27 cellular contexts compared by ENCODE assay signal in the genomic region with DNA sequence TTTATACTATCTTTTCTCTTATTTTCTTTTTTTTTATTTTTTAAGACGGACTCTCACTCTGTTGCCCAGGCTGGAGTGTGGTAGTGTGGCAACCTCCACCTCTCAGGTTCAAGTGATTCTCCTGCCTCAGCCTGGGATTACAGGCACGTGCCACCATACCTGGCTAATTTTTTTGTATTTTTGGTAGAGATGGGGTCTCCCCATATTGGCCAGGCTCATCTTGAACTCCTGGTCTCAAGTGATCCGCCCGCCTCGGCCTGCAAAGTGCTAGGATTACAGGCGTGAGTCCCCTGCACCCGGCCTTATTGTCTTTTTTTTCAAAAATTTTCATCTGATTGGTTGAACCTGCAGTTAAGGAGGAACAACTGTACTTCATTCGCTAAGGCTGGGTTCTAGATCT.
"Had no signal": no experiment of that assay in that cellular context is flagged by ENCODE, and none has a peak within 500 bp of the region (broad histone marks: within the 10 kb centered on the region; RNA-seq: fewer than 3 reads in every experiment).

No MANE protein-coding gene starts in this region.

- H3K4me3 Mint-ChIP-seq: activated CD4-positive, alpha-beta memory T cell treated with anti-CD3 and anti-CD28 coated beads, Interleukin-2, amount 10 ng/mL, durations not matched to agents 7 days and 5 days; activated CD4-positive, alpha-beta T cell treated with anti-CD3 and anti-CD28 coated beads, Interleukin-2, amount 10 ng/mL, durations not matched to agents 24 days and 14 days; activated naive CD4-positive, alpha-beta T cell treated with anti-CD3 and anti-CD28 coated beads, Interleukin-2, amount 50 U/mL, for 24 hours; activated naive CD8-positive, alpha-beta T cell treated with anti-CD3 and anti-CD28 coated beads, Interleukin-2, amount 50 U/mL, for 24 hours; nephron; T-helper 1 cell treated with Interleukin-12 subunit alpha and Interleukin-12 subunit beta and Interleukin-4 antibody, amounts not matched to agents 30 μg/mL and 1 μg/mL, for 36 hours had no signal

- H3K27me3 Mint-ChIP-seq: activated CD4-positive, alpha-beta memory T cell treated with anti-CD3 and anti-CD28 coated beads, Interleukin-2, amount 10 ng/mL, durations not matched to agents 7 days and 5 days; activated CD4-positive, alpha-beta T cell treated with anti-CD3 and anti-CD28 coated beads, Interleukin-2, amount 10 ng/mL, durations not matched to agents 24 days and 14 days; activated naive CD4-positive, alpha-beta T cell treated with anti-CD3 and anti-CD28 coated beads, Interleukin-2, amount 50 U/mL, for 24 hours; activated naive CD8-positive, alpha-beta T cell treated with anti-CD3 and anti-CD28 coated beads, Interleukin-2, amount 50 U/mL, for 24 hours had no signal

- H3K9me3 ChIP-seq: colonic mucosa, heart left ventricle, transverse colon, uterus had no signal

- H3K27ac ChIP-seq: colonic mucosa, transverse colon, WERI-Rb-1 had no signal

- H3K36me3 ChIP-seq: colonic mucosa, transverse colon, uterus, WERI-Rb-1 had no signal

- H3K27me3 ChIP-seq: colonic mucosa, heart left ventricle, transverse colon, uterus had no signal

- H3K4me3 ChIP-seq: colonic mucosa, heart left ventricle, lung, smooth muscle cell, transverse colon, uterus had no signal

- H3K9me3 Mint-ChIP-seq: activated CD4-positive, alpha-beta memory T cell treated with anti-CD3 and anti-CD28 coated beads, Interleukin-2, amount 10 ng/mL, durations not matched to agents 7 days and 5 days; activated CD4-positive, alpha-beta T cell treated with anti-CD3 and anti-CD28 coated beads, Interleukin-2, amount 10 ng/mL, durations not matched to agents 24 days and 14 days; activated naive CD4-positive, alpha-beta T cell treated with anti-CD3 and anti-CD28 coated beads, Interleukin-2, amount 50 U/mL, for 24 hours; activated naive CD8-positive, alpha-beta T cell treated with anti-CD3 and anti-CD28 coated beads, Interleukin-2, amount 50 U/mL, for 24 hours; activated T-helper 2 cell treated with anti-CD3 and anti-CD28 coated beads, Interferon-gamma antibody, Interleukin-2, Interleukin-4, amounts not matched to agents 10 μg/mL and 5 μg/mL and 100 μg/mL, durations not matched to agents 14 hours and 24 hours and 36 hours; nephron; T-helper 1 cell treated with Interleukin-12 subunit alpha and Interleukin-12 subunit beta and Interleukin-4 antibody, amounts not matched to agents 30 μg/mL and 1 μg/mL, for 36 hours had no signal

- H3K27ac Mint-ChIP-seq: activated CD4-positive, alpha-beta memory T cell treated with anti-CD3 and anti-CD28 coated beads, Interleukin-2, amount 10 ng/mL, durations not matched to agents 7 days and 5 days; activated CD4-positive, alpha-beta T cell treated with anti-CD3 and anti-CD28 coated beads, Interleukin-2, amount 10 ng/mL, durations not matched to agents 24 days and 14 days; activated naive CD4-positive, alpha-beta T cell treated with anti-CD3 and anti-CD28 coated beads, Interleukin-2, amount 50 U/mL, for 24 hours; activated naive CD8-positive, alpha-beta T cell treated with anti-CD3 and anti-CD28 coated beads, Interleukin-2, amount 50 U/mL, for 24 hours; activated T-helper 2 cell treated with anti-CD3 and anti-CD28 coated beads, Interferon-gamma antibody, Interleukin-2, Interleukin-4, amounts not matched to agents 10 μg/mL and 5 μg/mL and 100 μg/mL, durations not matched to agents 14 hours and 24 hours and 36 hours; nephron; T-helper 1 cell treated with Interleukin-12 subunit alpha and Interleukin-12 subunit beta and Interleukin-4 antibody, amounts not matched to agents 30 μg/mL and 1 μg/mL, for 36 hours had no signal

- ATAC-seq: activated naive CD8-positive, alpha-beta T cell treated with anti-CD3 and anti-CD28 coated beads, Interleukin-2, amount 50 U/mL, for 24 hours; esophagus mucosa; heart left ventricle; left lobe of liver had no signal

- DNase-seq: activated CD4-positive, alpha-beta memory T cell treated with anti-CD3 and anti-CD28 coated beads, Interleukin-2, amount 10 ng/mL, durations not matched to agents 7 days and 5 days; activated CD4-positive, alpha-beta T cell treated with anti-CD3 and anti-CD28 coated beads, Interleukin-2, amount 10 ng/mL, durations not matched to agents 24 days and 14 days; activated CD4-positive, CD25-positive, alpha-beta regulatory T cell treated with anti-CD3 and anti-CD28 coated beads, Interleukin-2, amount 50 U/mL, for 72 hours; activated naive CD8-positive, alpha-beta T cell treated with anti-CD3 and anti-CD28 coated beads, Interleukin-2, amount 50 U/mL, for 24 hours; activated T-cell treated with anti-CD3 and anti-CD28 coated beads, Interleukin-2, amount 50 U/mL, for 48 hours; amygdala; colonic mucosa; foreskin fibroblast; heart left ventricle; mesendoderm; posterior cingulate gyrus; stimulated activated CD4-positive, alpha-beta T cell treated with anti-CD3 and anti-CD28 coated beads, Interleukin-15, amount 100 ng/mL, for 24 hours; stimulated activated CD4-positive, alpha-beta T cell treated with anti-CD3 and anti-CD28 coated beads, Interleukin-2, amount 100 ng/mL, for 24 hours; stimulated activated naive CD4-positive, alpha-beta T cell; SW 1271; T-helper 9 cell; transverse colon; uterus; WERI-Rb-1 had no signal
